ENCODE assay signal across 16 cellular contexts in the genomic region with DNA sequence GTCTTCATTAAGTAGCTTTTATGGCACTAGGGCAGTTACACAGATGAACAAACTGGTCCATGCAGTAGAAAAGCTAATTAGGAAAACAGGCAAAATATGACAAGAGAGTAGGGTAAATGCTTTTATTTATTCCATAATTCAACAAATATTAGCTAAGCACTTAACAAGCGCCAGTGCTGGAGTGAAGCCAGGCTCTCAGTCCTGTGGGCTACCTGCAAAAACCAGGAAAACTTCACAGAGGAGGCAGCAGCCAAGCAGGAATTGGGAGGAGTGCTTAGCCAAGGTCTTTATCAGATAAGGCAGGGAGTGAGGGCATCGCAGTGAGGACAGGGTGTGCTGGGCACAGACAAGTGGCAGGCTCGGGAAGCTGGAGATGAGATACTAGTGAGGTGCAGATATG. TPM values are rescaled to one million over a fixed set of nuclear protein-coding genes. Genes with fewer than 3 reads are reported as not detected.
A peak's percentile ranks its signal among the peaks of the same experiment; 100 is the strongest.
DNase-seq lines count a peak whose midpoint lies in the region; ATAC-seq, FAIRE-seq and TF ChIP-seq lines count a peak whose summit lies in the region.
"Had no signal": no experiment of that assay in that cellular context is flagged by ENCODE, and none has a peak within 500 bp of the region (broad histone marks: within the 10 kb centered on the region; RNA-seq: fewer than 3 reads in every experiment).

No MANE protein-coding gene starts in this region.

- intact Hi-C loops in adrenal gland (cut with DNase I) = no loop called here
- intact Hi-C loops in pancreas (cut with DNase I) = no loop called here

- TF ChIP-seq CTCF in Loucy (conservative IDR thresholded peaks at IDR 0.05; ENCODE audit: low read length) = no peak
- no peak for TF ChIP-seq CTCF in adrenal gland (IDR thresholded peaks at IDR 0.05)
- no peak for TF ChIP-seq CTCF in pancreas (IDR thresholded peaks at IDR 0.05)

- H3K4me3 ChIP-seq in Loucy (ENCODE audit: low read length, poor library complexity, severe bottlenecking) = no peak overlapping the region
- H3K4me3 ChIP-seq in adrenal gland = no peak overlapping the region
- no peak overlapping the region for H3K4me3 ChIP-seq in pancreas
- H3K4me3 ChIP-seq: vagina had no signal

- no peaks in the 10 kb centered on the region for H3K27me3 ChIP-seq in Loucy (ENCODE audit: insufficient read depth, low read length, poor library complexity, severe bottlenecking)
- no peaks in the 10 kb centered on the region for H3K27me3 ChIP-seq in adrenal gland
- H3K27me3 ChIP-seq in pancreas = no peaks in the 10 kb centered on the region
- H3K27me3 ChIP-seq: foreskin keratinocyte, vagina had no signal

- ATAC-seq in pancreas = no peak
- ATAC-seq: foreskin keratinocyte had no signal

- H3K9me2 ChIP-seq in Loucy (replicated peaks; ENCODE audit: low read depth, low read length) = no peaks in the 10 kb centered on the region

- FAIRE-seq in pancreas (lab: Jason Lieb, UNC) = no peak
- FAIRE-seq: bronchial epithelial cell had no signal

- H3K27ac ChIP-seq in adrenal gland (peak overlapping the region in 1 of 5 donors; percentile 75), pancreas (peak overlapping the region in 2 of 4 donors; percentile 4 to 25)
- H3K27ac ChIP-seq: foreskin keratinocyte had no signal

- H4K20me1 ChIP-seq in Loucy (ENCODE audit: insufficient read depth, low read length, poor library complexity, severe bottlenecking) = no peaks in the 10 kb centered on the region

- peak overlapping the region; percentile 82 for H3K4me2 ChIP-seq in Loucy (ENCODE audit: low read depth, low read length, poor library complexity, severe bottlenecking)

- H3K4me1 ChIP-seq in Loucy (ENCODE audit: insufficient read depth, low read length, poor library complexity, severe bottlenecking) (peaks cover 35% of the 10 kb centered on the region), adrenal gland (replicated peaks in 1 of 2) (peaks cover 18 to 24% of the 10 kb centered on the region in 2 donors), pancreas (peaks cover 25% of the 10 kb centered on the region in 3 donors)
- H3K4me1 ChIP-seq: foreskin keratinocyte had no signal

- H3K9ac ChIP-seq in Loucy (ENCODE audit: low read depth, low read length, poor library complexity, severe bottlenecking) = no peak overlapping the region

- H3K79me2 ChIP-seq in Loucy (ENCODE audit: insufficient read depth, low read length) = peaks cover 19% of the 10 kb centered on the region

- WGBS in adrenal gland, 4 donors = 34 to 52% (median 44%) methylated on average over 3 of the region's 3 CpGs
- WGBS in pancreas, 2 donors = 9% methylated on average over 3 of the region's 3 CpGs

- no peaks in the 10 kb centered on the region; the same call in 1 of the 2 replicates for H3F3A ChIP-seq in Loucy (ENCODE audit: low read depth)

- DNase-seq in DMS153 (lab: John Stamatoyannopoulos, UW) = peak; percentile 95
- peak in 6 of 7 donors; percentile 24 to 64 (median 48) for DNase-seq in adrenal gland
- peak in 5 of 6 donors; percentile 19 to 56 (median 40) for DNase-seq in pancreas
- DNase-seq in GF-D8 (lab: John Stamatoyannopoulos, UW) = no peak
- DNase-seq in HCEC 1CT = no peak
- DNase-seq in superior temporal gyrus (ENCODE audit: extremely low spot score) = no peak
- no peak for DNase-seq in activated gamma-delta T cell treated with Interleukin-2 at 50 U/mL for 16 hours
- DNase-seq: activated naive CD4-positive, alpha-beta T cell treated with Interleukin-2 at 50 U/mL for 16 hours; endodermal cell; foreskin keratinocyte; NK-92 treated with Interleukin-12 subunit alpha and Interleukin-12 subunit beta, amount 100 ng/mL, for 24 hours; SIG-M5; stimulated activated CD4-positive, alpha-beta T cell treated with anti-CD3 and anti-CD28 coated beads, Interleukin-1b, Interleukin-23, amount 100 ng/mL, for 48 hours had no signal

- TF ChIP-seq POLR2A in adrenal gland (IDR thresholded peaks at IDR 0.05) = no peak

- H2AFZ ChIP-seq in Loucy (ENCODE audit: low read length) = no peak overlapping the region

- H3K36me3 ChIP-seq in Loucy (ENCODE audit: insufficient read depth, low read length) = no peaks in the 10 kb centered on the region
- no peaks in the 10 kb centered on the region for H3K36me3 ChIP-seq in adrenal gland (replicated peaks in 1 of 2)
- H3K36me3 ChIP-seq in pancreas = no peaks in the 10 kb centered on the region
- H3K36me3 ChIP-seq: vagina had no signal

- peaks cover 10% of the 10 kb centered on the region; the same call in 1 of the 2 replicates for H3K9me3 ChIP-seq in Loucy (ENCODE audit: insufficient read depth, low read depth, low read length)
- no peaks in the 10 kb centered on the region for H3K9me3 ChIP-seq in adrenal gland (replicated peaks in 1 of 3)
- H3K9me3 ChIP-seq in pancreas = no peaks in the 10 kb centered on the region
- H3K9me3 ChIP-seq: vagina had no signal

RNA-seq across cellular contexts. Expression of a gene that starts 4.9 kb away (rescaled TPM):
- total RNA-seq in adrenal gland (10 to 100 TPM; 18.6 to 50.2 (median 31.2) TPM), pancreas (10 to 100 TPM; 16.2 to 28.6 (median 21.9) TPM)
- polyA plus RNA-seq in adrenal gland (10 to 100 TPM in 2 of 3 donors, 1 to 10 TPM in 1; 6.0 to 15.0 (median 14.6) TPM), pancreas (1 to 10 TPM; 7.6 to 8.7 TPM)

Comparison
In these comparisons a context has a peak if more than half of its experiments do, and no peak if none do; other contexts are left out.
1. DNase-seq: peak in DMS153 (single experiment), adrenal gland (6 of 7) and pancreas (5 of 6); none in GF-D8 (single experiment), HCEC 1CT (single experiment), superior temporal gyrus (single experiment) and activated gamma-delta T cell treated with Interleukin-2 at 50 U/mL for 16 hours (single experiment).